Comparison of ENCODE assay signal across 8 cellular contexts in genomic region chr9:74770508-74771261, GRCh38.
DNase-seq lines count a peak whose midpoint lies in the region; ATAC-seq and TF ChIP-seq lines count a peak whose summit lies in the region.

No MANE protein-coding gene starts in this region.

- no peak overlapping the region for H3K27ac Mint-ChIP-seq in activated naive CD8-positive, alpha-beta T cell treated with anti-CD3 and anti-CD28 coated beads, Interleukin-2, amount 50 U/mL, for 24 hours

- DNase-seq in NOMO-1 treated with DMSO at 0.1 percent for 48 hours (lab: John Stamatoyannopoulos, UW; ENCODE audit: unreplicated experiment), result peak; percentile 6
- no peak for DNase-seq in NOMO-1 treated with dmso at 0.1 percent for 144 hours (lab: John Stamatoyannopoulos, UW; ENCODE audit: unreplicated experiment)
- peak; percentile 5 for DNase-seq in RPMI7951 (ENCODE audit: low read depth)
- DNase-seq in activated naive CD8-positive, alpha-beta T cell treated with anti-CD3 and anti-CD28 coated beads, Interleukin-2, amount 50 U/mL, for 24 hours, result peak; percentile 30
- DNase-seq in lower lobe of right lung, result no peak
- no peak for DNase-seq in head of caudate nucleus
- no peak for DNase-seq in NCI-H2196 (lab: John Stamatoyannopoulos, UW; ENCODE audit: unreplicated experiment)

- no peak overlapping the region for H3K4me3 ChIP-seq in lower lobe of right lung

- no peak overlapping the region for H3K4me3 Mint-ChIP-seq in activated naive CD8-positive, alpha-beta T cell treated with anti-CD3 and anti-CD28 coated beads, Interleukin-2, amount 50 U/mL, for 24 hours

- no peaks in the 10 kb centered on the region for H3K9me3 Mint-ChIP-seq in activated naive CD8-positive, alpha-beta T cell treated with anti-CD3 and anti-CD28 coated beads, Interleukin-2, amount 50 U/mL, for 24 hours

- H3K27me3 Mint-ChIP-seq in activated naive CD8-positive, alpha-beta T cell treated with anti-CD3 and anti-CD28 coated beads, Interleukin-2, amount 50 U/mL, for 24 hours, result peaks cover 15% of the 10 kb centered on the region

- ATAC-seq in HG02981 (IDR thresholded peaks at IDR 0.05; ENCODE audit: unreplicated experiment) (peak; percentile 61), lower lobe of right lung (peak; percentile 32 to 37)
- ATAC-seq in activated naive CD8-positive, alpha-beta T cell treated with anti-CD3 and anti-CD28 coated beads, Interleukin-2, amount 50 U/mL, for 24 hours, result peak; percentile 53

- H3K36me3 Mint-ChIP-seq in activated naive CD8-positive, alpha-beta T cell treated with anti-CD3 and anti-CD28 coated beads, Interleukin-2, amount 50 U/mL, for 24 hours (ENCODE audit: low read depth), result no peaks in the 10 kb centered on the region

- intact Hi-C loops in lower lobe of right lung (cut with DNase I), result loop anchor here (5.0 to 10.0 kb wide), 2 partner anchors 232 to 304 kb away; no protein-coding TSS in a partner anchor
- intact Hi-C loops in head of caudate nucleus (cut with DNase I), result loop anchor here (5.0 kb wide), 2 partner anchors 232 to 307 kb away; no protein-coding TSS in a partner anchor

- H3K36me3 ChIP-seq in lower lobe of right lung, result no peaks in the 10 kb centered on the region

- peak; percentile 58 for TF ChIP-seq CTCF in lower lobe of right lung (IDR thresholded peaks at IDR 0.05)

- H3K4me1 ChIP-seq in lower lobe of right lung, result no peaks in the 10 kb centered on the region

- no peak overlapping the region for H3K27ac ChIP-seq in lower lobe of right lung

- H3K9me3 ChIP-seq in lower lobe of right lung, result no peaks in the 10 kb centered on the region

- H3K27me3 ChIP-seq in lower lobe of right lung (ENCODE audit: low read depth), result no peaks in the 10 kb centered on the region

- H3K4me1 Mint-ChIP-seq in activated naive CD8-positive, alpha-beta T cell treated with anti-CD3 and anti-CD28 coated beads, Interleukin-2, amount 50 U/mL, for 24 hours, result peaks cover 12% of the 10 kb centered on the region

Comparison
In these comparisons a context has a peak if more than half of its experiments do, and no peak if none do; other contexts are left out.
1. DNase-seq: peak in NOMO-1 treated with DMSO at 0.1 percent for 48 hours (single experiment), RPMI7951 (single experiment) and activated naive CD8-positive, alpha-beta T cell treated with anti-CD3 and anti-CD28 coated beads, Interleukin-2, amount 50 U/mL, for 24 hours (single experiment); none in NOMO-1 treated with dmso at 0.1 percent for 144 hours (single experiment), lower lobe of right lung (single experiment), head of caudate nucleus (0 of 42) and NCI-H2196 (single experiment).
2. Peak in every context shown above with its lines, with median percentiles within 50 percentile points of each other: ATAC-seq.